Comparison of ENCODE assay signal across 19 cellular contexts in genomic region chr10:62744136-62744535, GRCh38.
A peak's percentile ranks its signal among the peaks of the same experiment; 100 is the strongest.
DNase-seq lines count a peak whose midpoint lies in the region; ATAC-seq and TF ChIP-seq lines count a peak whose summit lies in the region.
"Had no signal": no experiment of that assay in that cellular context is flagged by ENCODE, and none has a peak within 500 bp of the region (broad histone marks: within the 10 kb centered on the region; RNA-seq: fewer than 3 reads in every experiment).

No MANE protein-coding gene starts in this region.

- H3K18ac ChIP-seq in IMR-90 (ENCODE audit: low read depth, low read length): no peak overlapping the region
- H3K18ac ChIP-seq in mesendoderm (ENCODE audit: low read length): no peak overlapping the region

- H2BK20ac ChIP-seq in IMR-90 (ENCODE audit: low read depth, low read length): 0 out of 2 replicates have a peak overlapping the region, but pooled peaks have one; percentile 1

- H3K79me2 ChIP-seq in mesendoderm (ENCODE audit: control insufficient read depth, insufficient read depth, low read length) (no peaks in the 10 kb centered on the region), smooth muscle cell (ENCODE audit: low read depth) (no peaks in the 10 kb centered on the region)

- H3K27ac ChIP-seq in IMR-90 (ENCODE audit: insufficient read depth, low read length): no peak overlapping the region
- no peak overlapping the region for H3K27ac ChIP-seq in mesendoderm (ENCODE audit: low read depth, low read length)
- no peak overlapping the region for H3K27ac ChIP-seq in coronary artery
- H3K27ac ChIP-seq in left lung: no peak overlapping the region
- no peak overlapping the region for H3K27ac ChIP-seq in smooth muscle cell (ENCODE audit: low read depth)
- H3K27ac ChIP-seq: ascending aorta, HL-60, VCaP had no signal

- H3F3A ChIP-seq in smooth muscle cell (ENCODE audit: low read depth): no peaks in the 10 kb centered on the region

- H4K20me1 ChIP-seq in IMR-90 (ENCODE audit: insufficient read depth, low read length): no peaks in the 10 kb centered on the region
- no peaks in the 10 kb centered on the region for H4K20me1 ChIP-seq in smooth muscle cell (ENCODE audit: low read depth)

- no peak for TF ChIP-seq RAD21 in IMR-90 (IDR thresholded peaks at IDR 0.05; ENCODE audit: low read length)

- H3K27me3 ChIP-seq in IMR-90 (ENCODE audit: control insufficient read depth, insufficient read depth, low read length) (no peaks in the 10 kb centered on the region), mesendoderm (ENCODE audit: insufficient read depth, low read length, poor library complexity) (no peaks in the 10 kb centered on the region), left lung (no peaks in the 10 kb centered on the region), smooth muscle cell (ENCODE audit: low read depth) (no peaks in the 10 kb centered on the region)
- H3K27me3 ChIP-seq: ascending aorta had no signal

- H3K56ac ChIP-seq in IMR-90 (ENCODE audit: extremely low read depth, insufficient read depth, low read length) (no peak overlapping the region), mesendoderm (ENCODE audit: low read length) (no peak overlapping the region)

- no peak overlapping the region for H2BK5ac ChIP-seq in IMR-90 (ENCODE audit: low read depth, low read length, poor library complexity, severe bottlenecking)
- no peak overlapping the region for H2BK5ac ChIP-seq in mesendoderm (ENCODE audit: low read length)

- H3K9ac ChIP-seq in IMR-90 (ENCODE audit: low read depth, low read length) (no peak overlapping the region), mesendoderm (ENCODE audit: low read length) (no peak overlapping the region), smooth muscle cell (ENCODE audit: low read depth) (no peak overlapping the region)

- peak overlapping the region; percentile 26 for H2AK9ac ChIP-seq in IMR-90 (replicated peaks; ENCODE audit: low read depth, low read length, poor library complexity)

- CTCF ChIA-PET in IMR-90 (lab: Yijun Ruan, JAX): no interaction called here

- no peak overlapping the region; the same call in 1 of the 2 replicates for H2AK5ac ChIP-seq in IMR-90 (ENCODE audit: low read depth, low read length)
- H2AK5ac ChIP-seq in mesendoderm (ENCODE audit: low read length): no peak overlapping the region

- ATAC-seq in IMR-90 (ENCODE audit: low read depth) (no peak), left lung (no peak)

- H3K9me3 ChIP-seq in IMR-90 (ENCODE audit: control insufficient read depth, insufficient read depth, low read length): no peaks in the 10 kb centered on the region
- no peaks in the 10 kb centered on the region for H3K9me3 ChIP-seq in left lung
- H3K9me3 ChIP-seq in smooth muscle cell (replicated peaks; ENCODE audit: low read depth): no peaks in the 10 kb centered on the region
- H3K9me3 ChIP-seq: ascending aorta had no signal

- POLR2A ChIA-PET in IMR-90 (lab: Charles Lee; ENCODE audit: unreplicated experiment): no interaction called here

- no peak overlapping the region for H4K91ac ChIP-seq in IMR-90 (ENCODE audit: insufficient read depth, low read depth, low read length)

- in situ Hi-C loops in IMR-90 (cut with MboI; ENCODE audit: low sequenced_read_pairs): no loop called here

- H3K4me1 ChIP-seq in IMR-90 (ENCODE audit: control insufficient read depth, insufficient read depth, low read length): peaks cover 9% of the 10 kb centered on the region
- H3K4me1 ChIP-seq in mesendoderm (ENCODE audit: control insufficient read depth, low read depth, low read length): no peaks in the 10 kb centered on the region
- peaks cover 0 to 19% of the 10 kb centered on the region in 2 donors for H3K4me1 ChIP-seq in left lung
- no peaks in the 10 kb centered on the region for H3K4me1 ChIP-seq in smooth muscle cell (ENCODE audit: low read depth)
- H3K4me1 ChIP-seq: ascending aorta had no signal

- H3K36me3 ChIP-seq in IMR-90 (ENCODE audit: control insufficient read depth, insufficient read depth, low read length): no peaks in the 10 kb centered on the region
- H3K36me3 ChIP-seq in mesendoderm (ENCODE audit: control insufficient read depth, insufficient read depth, low read length): no peaks in the 10 kb centered on the region
- H3K36me3 ChIP-seq in left lung: no peaks in the 10 kb centered on the region
- H3K36me3 ChIP-seq in smooth muscle cell (ENCODE audit: low read depth): no peaks in the 10 kb centered on the region
- H3K36me3 ChIP-seq: ascending aorta had no signal

- H4K5ac ChIP-seq in IMR-90 (ENCODE audit: low read depth, low read length): no peak overlapping the region
- no peak overlapping the region for H4K5ac ChIP-seq in mesendoderm (ENCODE audit: low read length)

- peaks cover 6% of the 10 kb centered on the region for H3K9me1 ChIP-seq in IMR-90 (ENCODE audit: insufficient read depth, low read length)

- peak overlapping the region; percentile 0; the same call in 1 of the 2 replicates for H3K4ac ChIP-seq in IMR-90 (ENCODE audit: low read depth, low read length)
- no peak overlapping the region for H3K4ac ChIP-seq in mesendoderm (ENCODE audit: low read depth, low read length)

- no TSS peak for BruUV-seq in IMR-90 (replicated peaks; lab: Mats Ljungman, UMichigan)

- DNase-seq in CD1c-positive myeloid dendritic cell (ENCODE audit: extremely low spot score): peak; percentile 67
- peak; percentile 69 for DNase-seq in IMR-90
- peak; percentile 22 for DNase-seq in choroid plexus epithelial cell (ENCODE audit: low read depth)
- peak; percentile 75 for DNase-seq in myocyte (ENCODE audit: low read depth)
- DNase-seq in mesendoderm: no peak
- no peak for DNase-seq in coronary artery (ENCODE audit: low spot score)
- no peak for DNase-seq in left lung
- no peak for DNase-seq in smooth muscle cell (lab: John Stamatoyannopoulos, UW; ENCODE audit: unreplicated experiment)
- DNase-seq: activated CD4-positive, alpha-beta T cell treated with anti-CD3 and anti-CD28 coated beads, Interleukin-2, amount 50 U/mL, for 4 hours; activated naive CD4-positive, alpha-beta T cell; CD4-positive, CD25-positive, alpha-beta regulatory T cell; KG1; kidney; NCI-H1092; NCI-H510A treated with DMSO at 0.1 percent for 48 hours; SHP77 had no signal

- dilution Hi-C loops in IMR-90 (cut with HindIII; ENCODE audit: low sequenced_read_pairs, unreplicated experiment): no loop called here

- H2BK120ac ChIP-seq in IMR-90 (ENCODE audit: low read depth, low read length) (no peak overlapping the region), mesendoderm (ENCODE audit: low read depth, low read length) (no peak overlapping the region)

- H2BK15ac ChIP-seq in IMR-90 (ENCODE audit: low read depth, low read length) (no peak overlapping the region), mesendoderm (replicated peaks; ENCODE audit: low read depth) (no peak overlapping the region)

- no CpG with 5 or more reads among the region's 3 CpGs for WGBS in IMR-90 (ENCODE audit: extremely low coverage in 2 of 2, insufficient read length in 1 of 2), 2 experiments
- WGBS in mesendoderm (ENCODE audit: extremely low coverage, insufficient coverage, low lambda C conversion rate): no CpG with 5 or more reads among the region's 3 CpGs
- 31% methylated on average over 3 of the region's 3 CpGs for WGBS in smooth muscle cell (ENCODE audit: low lambda C conversion rate)

- intact Hi-C loops in IMR-90 (cut with micrococcal nuclease): no loop called here
- intact Hi-C loops in left lung (cut with DNase I): no loop called here

- no peak overlapping the region for H3K23ac ChIP-seq in IMR-90 (ENCODE audit: low read depth, low read length)
- no peak overlapping the region for H3K23ac ChIP-seq in mesendoderm (ENCODE audit: low read length)

- H2AFZ ChIP-seq in IMR-90 (replicated peaks; ENCODE audit: low read length, poor library complexity) (peak overlapping the region; percentile 10), smooth muscle cell (ENCODE audit: low read depth) (no peak overlapping the region)

- TF ChIP-seq CTCF in IMR-90 (conservative IDR thresholded peaks at IDR 0.05; ENCODE audit: low read depth, low read length): no peak
- TF ChIP-seq CTCF in choroid plexus epithelial cell (conservative IDR thresholded peaks at IDR 0.05; ENCODE audit: low read depth, low read length): no peak
- TF ChIP-seq CTCF in coronary artery (IDR thresholded peaks at IDR 0.05): no peak
- TF ChIP-seq CTCF in left lung (IDR thresholded peaks at IDR 0.05): no peak
- TF ChIP-seq CTCF in smooth muscle cell (IDR thresholded peaks at IDR 0.05; ENCODE audit: borderline replicate concordance, insufficient read depth, poor library complexity, severe bottlenecking): no peak

- H3K4me3 ChIP-seq in IMR-90 (ENCODE audit: insufficient read depth, low read depth, low read length) (no peak overlapping the region), choroid plexus epithelial cell (ENCODE audit: low read depth, low read length) (no peak overlapping the region), mesendoderm (ENCODE audit: low read length) (no peak overlapping the region), coronary artery (no peak overlapping the region), left lung (no peak overlapping the region), smooth muscle cell (no peak overlapping the region)
- H3K4me3 ChIP-seq: ascending aorta had no signal

- H3K4me2 ChIP-seq in IMR-90 (ENCODE audit: low read depth, low read length) (no peak overlapping the region), mesendoderm (ENCODE audit: low read length) (no peak overlapping the region), smooth muscle cell (no peak overlapping the region)

- peak overlapping the region; percentile 2 for H3K14ac ChIP-seq in IMR-90 (replicated peaks; ENCODE audit: low read depth, low read length)

- H4K8ac ChIP-seq in IMR-90 (ENCODE audit: low read depth in 2 of 2, low read length in 2 of 2) (no peak overlapping the region), mesendoderm (ENCODE audit: low read depth, low read length) (no peak overlapping the region)

- no peaks in the 10 kb centered on the region for H3K79me1 ChIP-seq in IMR-90 (ENCODE audit: low read depth in 1 of 2, low read length in 2 of 2)
- no peaks in the 10 kb centered on the region for H3K79me1 ChIP-seq in mesendoderm (ENCODE audit: low read length)

- no peak for TF ChIP-seq POLR2A in IMR-90 (IDR thresholded peaks at IDR 0.05; ENCODE audit: low read depth, low read length)

TF ChIP-seq in IMR-90, 13 proteins besides CTCF, POLR2A, EP300 and RAD21 (continues in another document):
- TF ChIP-seq USF2 (IDR thresholded peaks at IDR 0.05; ENCODE audit: low read depth, low read length): peak; percentile 16; the same call in 1 of the 2 replicates
- no peak for TF ChIP-seq BHLHE40 (IDR thresholded peaks at IDR 0.05; ENCODE audit: low read depth, low read length)
- TF ChIP-seq RFX5 (IDR thresholded peaks at IDR 0.05; ENCODE audit: low read depth, low read length): no peak
- TF ChIP-seq SMC3 (IDR thresholded peaks at IDR 0.05; ENCODE audit: low read depth, low read length): no peak
- no peak for TF ChIP-seq NFE2L2 (IDR thresholded peaks at IDR 0.05; ENCODE audit: low read depth, low read length)
- no peak for TF ChIP-seq MAFK (IDR thresholded peaks at IDR 0.05; ENCODE audit: low read depth, low read length)

Comparison
In these comparisons a context has a peak if more than half of its experiments do, and no peak if none do; other contexts are left out.
1. DNase-seq: peak in CD1c-positive myeloid dendritic cell (single experiment), IMR-90 (single experiment), choroid plexus epithelial cell (single experiment) and myocyte (single experiment); none in mesendoderm (single experiment), coronary artery (single experiment), left lung (0 of 2) and smooth muscle cell (single experiment).